19 cellular contexts compared by ENCODE assay signal in the genomic region with DNA sequence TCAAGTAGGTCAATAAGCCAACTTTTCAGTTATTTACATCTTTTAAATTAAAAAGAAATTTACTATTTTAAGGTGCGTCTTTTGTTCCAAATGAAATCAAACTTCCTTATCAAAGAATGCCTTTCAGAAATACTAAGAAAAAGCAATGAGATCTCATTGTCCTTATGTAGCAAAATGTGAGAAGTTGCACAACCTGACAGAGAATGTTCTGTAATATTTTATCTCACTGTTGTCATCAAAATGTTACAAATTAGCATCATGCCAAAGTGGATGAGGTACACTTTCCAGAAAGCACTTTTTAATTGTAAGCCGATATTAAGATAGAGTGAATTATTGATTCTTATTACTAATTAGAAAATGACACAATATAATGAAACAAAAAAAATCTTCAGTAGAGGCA. TPM values are rescaled to one million over a fixed set of nuclear protein-coding genes. Genes with fewer than 3 reads are reported as not detected.
A peak's percentile ranks its signal among the peaks of the same experiment; 100 is the strongest.
DNase-seq lines count a peak whose midpoint lies in the region; ATAC-seq, FAIRE-seq and TF ChIP-seq lines count a peak whose summit lies in the region.
"Had no signal": no experiment of that assay in that cellular context is flagged by ENCODE, and none has a peak within 500 bp of the region (broad histone marks: within the 10 kb centered on the region; RNA-seq: fewer than 3 reads in every experiment).

No MANE protein-coding gene starts in this region.

- no peaks in the 10 kb centered on the region for H3K27me3 ChIP-seq in KMS-11 (ENCODE audit: insufficient read depth, low read depth)
- no peaks in the 10 kb centered on the region for H3K27me3 ChIP-seq in ascending aorta
- H3K27me3 ChIP-seq: neutrophil, tibial artery had no signal

- intact Hi-C loops in ascending aorta (cut with DNase I) = no loop called here

- H3K79me2 ChIP-seq in KMS-11 (ENCODE audit: insufficient read depth, low read depth) = no peaks in the 10 kb centered on the region

- H3K4me3 Mint-ChIP-seq in osteocyte (ENCODE audit: unreplicated experiment) = peak overlapping the region; percentile 78
- no peak overlapping the region for H3K4me3 Mint-ChIP-seq in endothelial cell (ENCODE audit: unreplicated experiment)
- H3K4me3 Mint-ChIP-seq: activated CD8-positive, alpha-beta T cell treated with anti-CD3 and anti-CD28 coated beads for 36 hours; B cell; central memory CD8-positive, alpha-beta T cell had no signal

- H3K36me3 ChIP-seq in KMS-11 (ENCODE audit: insufficient read depth) = no peaks in the 10 kb centered on the region
- H3K36me3 ChIP-seq in ascending aorta = no peaks in the 10 kb centered on the region
- H3K36me3 ChIP-seq: neutrophil, tibial artery had no signal

- H3K9me3 Mint-ChIP-seq in osteocyte (ENCODE audit: unreplicated experiment) (peaks cover 28% of the 10 kb centered on the region), endothelial cell (ENCODE audit: unreplicated experiment) (no peaks in the 10 kb centered on the region)

- TF ChIP-seq CTCF in KMS-11 (conservative IDR thresholded peaks at IDR 0.05; ENCODE audit: low read depth, low read length) (no peak), ascending aorta (IDR thresholded peaks at IDR 0.05) (no peak), fibroblast of the aortic adventitia (IDR thresholded peaks at IDR 0.05; ENCODE audit: insufficient read depth, low read length) (no peak), osteocyte (IDR thresholded peaks at IDR 0.05) (no peak), D721Med (IDR thresholded peaks at IDR 0.05; ENCODE audit: insufficient read depth, missing control alignments) (no peak), endothelial cell (IDR thresholded peaks at IDR 0.05; ENCODE audit: unreplicated experiment) (no peak)

- peaks cover 20% of the 10 kb centered on the region for H3K4me1 ChIP-seq in KMS-11 (ENCODE audit: low read depth, poor library complexity, severe bottlenecking)
- H3K4me1 ChIP-seq in ascending aorta = no peaks in the 10 kb centered on the region
- H3K4me1 ChIP-seq: tibial artery had no signal

- H3K27ac Mint-ChIP-seq in osteocyte (ENCODE audit: unreplicated experiment) (peak overlapping the region; percentile 91), endothelial cell (ENCODE audit: unreplicated experiment) (no peak overlapping the region)
- H3K27ac Mint-ChIP-seq: activated CD8-positive, alpha-beta T cell treated with anti-CD3 and anti-CD28 coated beads for 36 hours; B cell had no signal

- H3K27me3 Mint-ChIP-seq in osteocyte (ENCODE audit: unreplicated experiment) (no peaks in the 10 kb centered on the region), endothelial cell (ENCODE audit: unreplicated experiment) (no peaks in the 10 kb centered on the region)
- H3K27me3 Mint-ChIP-seq: activated CD8-positive, alpha-beta T cell treated with anti-CD3 and anti-CD28 coated beads for 36 hours; B cell; central memory CD8-positive, alpha-beta T cell had no signal

- H3K36me3 Mint-ChIP-seq in osteocyte (ENCODE audit: unreplicated experiment) = peaks cover 22% of the 10 kb centered on the region
- H3K36me3 Mint-ChIP-seq in endothelial cell (ENCODE audit: low read depth, unreplicated experiment) = no peaks in the 10 kb centered on the region

- H3K4me3 ChIP-seq in KMS-11 (IDR thresholded peaks at IDR 0.05; ENCODE audit: insufficient read depth, low read depth, low read length) (no peak overlapping the region), ascending aorta (peak overlapping the region; percentile 18 to 22), fibroblast of the aortic adventitia (ENCODE audit: low read depth, low read length) (no peak overlapping the region)

- H3K4me2 ChIP-seq in KMS-11 = peak overlapping the region; percentile 26

- H3K27ac ChIP-seq in KMS-11 (no peak overlapping the region), ascending aorta (no peak overlapping the region)
- H3K27ac ChIP-seq: neutrophil, tibial artery, VCaP had no signal

- H4K20me1 ChIP-seq in KMS-11 (ENCODE audit: insufficient read depth) = no peaks in the 10 kb centered on the region

- H3K4me1 Mint-ChIP-seq in osteocyte (ENCODE audit: unreplicated experiment) (peaks cover 13% of the 10 kb centered on the region), endothelial cell (ENCODE audit: unreplicated experiment) (peaks cover under 1% of the 10 kb centered on the region)
- H3K4me1 Mint-ChIP-seq: B cell; central memory CD8-positive, alpha-beta T cell had no signal

- ATAC-seq in HG03159 (IDR thresholded peaks at IDR 0.05; ENCODE audit: unreplicated experiment) = no peak
- ATAC-seq: activated CD8-positive, alpha-beta T cell treated with anti-CD3 and anti-CD28 coated beads for 36 hours had no signal

- H2AFZ ChIP-seq in KMS-11 (ENCODE audit: low read depth) = no peak overlapping the region

- no peak for FAIRE-seq in D721Med (lab: Jason Lieb, UNC)

- H3K9me3 ChIP-seq in ascending aorta = no peaks in the 10 kb centered on the region
- H3K9me3 ChIP-seq: neutrophil had no signal

- DNase-seq in ascending aorta (ENCODE audit: low spot score in 2 of 2) = no peak
- peak; percentile 35 for DNase-seq in fibroblast of the aortic adventitia (ENCODE audit: low read depth)
- no peak for DNase-seq in osteocyte (ENCODE audit: extremely low spot score, unreplicated experiment)
- DNase-seq in SKM-1 (lab: John Stamatoyannopoulos, UW; ENCODE audit: unreplicated experiment) = no peak
- DNase-seq in D721Med (ENCODE audit: insufficient read length, low spot score) = no peak
- no peak for DNase-seq in endothelial cell (ENCODE audit: low spot score)
- DNase-seq: activated CD8-positive, alpha-beta T cell treated with anti-CD3 and anti-CD28 coated beads for 36 hours; activated T-cell treated with anti-CD3 and anti-CD28 coated beads, Interleukin-2, amount 50 U/mL, for 48 hours; midbrain; NCI-H1694 treated with DMSO at 0.1 percent for 48 hours; NCI-H446 treated with DMSO at 0.1 percent for 48 hours had no signal

- H3K9ac ChIP-seq in KMS-11 = no peak overlapping the region

RNA-seq across cellular contexts. Expression of a gene that starts 50.4 kb away (rescaled TPM):
- total RNA-seq in ascending aorta = 8.4 TPM
- 8.0 and 68.1 TPM in 2 replicates for total RNA-seq in fibroblast of the aortic adventitia (ENCODE audit: low replicate concordance)
- total RNA-seq in osteocyte = 26.2 TPM in 2 replicates
- 7.1 TPM for total RNA-seq in endothelial cell (ENCODE audit: unreplicated experiment)
- total RNA-seq: activated CD8-positive, alpha-beta T cell treated with anti-CD3 and anti-CD28 coated beads for 36 hours; B cell; HT-29 had no signal

Comparison
In these comparisons a context has a peak if more than half of its experiments do, and no peak if none do; other contexts are left out.
1. H3K4me3 ChIP-seq: peak in ascending aorta (2 of 2); none in KMS-11 (single experiment) and fibroblast of the aortic adventitia (single experiment).